Comparison of ENCODE assay signal across 13 cellular contexts in genomic region chr16:85152414-85153030, GRCh38. TPM values are rescaled to one million over a fixed set of nuclear protein-coding genes. Genes with fewer than 3 reads are reported as not detected.
DNase-seq lines count a peak whose midpoint lies in the region; ATAC-seq and TF ChIP-seq lines count a peak whose summit lies in the region.
"Had no signal": no experiment of that assay in that cellular context is flagged by ENCODE, and none has a peak within 500 bp of the region (broad histone marks: within the 10 kb centered on the region; RNA-seq: fewer than 3 reads in every experiment).

No MANE protein-coding gene starts in this region.

- H3K4me1 ChIP-seq in esophagus muscularis mucosa, result peaks cover 49 to 53% (median 53%) of the 10 kb centered on the region in 4 donors
- peaks cover 35% of the 10 kb centered on the region for H3K4me1 ChIP-seq in rectal smooth muscle tissue (ENCODE audit: control insufficient read depth, insufficient read depth, low read length)

- H3K36me3 Mint-ChIP-seq in activated T-helper 2 cell treated with anti-CD3 and anti-CD28 coated beads, Interferon-gamma antibody, Interleukin-2, Interleukin-4, amounts not matched to agents 10 μg/mL and 5 μg/mL and 100 μg/mL, durations not matched to agents 14 hours and 24 hours and 36 hours (ENCODE audit: low read depth), result no peaks in the 10 kb centered on the region
- H3K36me3 Mint-ChIP-seq in natural killer cell treated with Interleukin-12 subunit alpha and Interleukin-12 subunit beta and Interleukin-15 and Interleukin-18, amount 100 ng/mL, for 72 hours, result no peaks in the 10 kb centered on the region
- H3K36me3 Mint-ChIP-seq: immature natural killer cell had no signal

- peak; percentile 50 for DNase-seq in GM12865 (ENCODE audit: low read depth)
- peak; percentile 46 for DNase-seq in NCI-H524 treated with DMSO at 0.1 percent for 48 hours (lab: John Stamatoyannopoulos, UW)
- no peak for DNase-seq in esophagus muscularis mucosa (ENCODE audit: extremely low spot score)
- DNase-seq in activated effector memory CD4-positive, alpha-beta T cell treated with Interleukin-2 at 50 U/mL for 16 hours, result no peak
- no peak for DNase-seq in NOMO-1 treated with DMSO at 0.1 percent for 48 hours (lab: John Stamatoyannopoulos, UW; ENCODE audit: unreplicated experiment)
- no peak for DNase-seq in activated T-helper 2 cell treated with anti-CD3 and anti-CD28 coated beads, Interferon-gamma antibody, Interleukin-2, Interleukin-4, amounts not matched to agents 10 μg/mL and 5 μg/mL and 100 μg/mL, durations not matched to agents 14 hours and 24 hours and 36 hours (ENCODE audit: low spot score)
- DNase-seq in natural killer cell treated with Interleukin-12 subunit alpha and Interleukin-12 subunit beta and Interleukin-15 and Interleukin-18, amount 100 ng/mL, for 72 hours (ENCODE audit: low spot score), result no peak
- DNase-seq: activated naive CD4-positive, alpha-beta T cell treated with anti-CD3 and anti-CD28 coated beads, Interleukin-2, amount 50 U/mL, for 16 hours; immature natural killer cell; NCI-H1048 had no signal

- no peak for TF ChIP-seq POLR2A in esophagus muscularis mucosa (IDR thresholded peaks at IDR 0.05; ENCODE audit: low read depth)

- H3K27me3 ChIP-seq in esophagus muscularis mucosa (no peaks in the 10 kb centered on the region), rectal smooth muscle tissue (ENCODE audit: control insufficient read depth, insufficient read depth, low read length) (peaks cover 2% of the 10 kb centered on the region)
- H3K27me3 ChIP-seq: BLaER1 treated with 17β-estradiol and CSF1 and Interleukin-3, amounts not matched to agents 10 nM and 100 nM had no signal

- H3K27ac ChIP-seq in esophagus muscularis mucosa (replicated peaks in 1 of 4) (peak overlapping the region; percentile 74 to 83 (median 78)), rectal smooth muscle tissue (ENCODE audit: low read depth, low read length) (peak overlapping the region; percentile 85)
- H3K27ac ChIP-seq: BLaER1 treated with 17β-estradiol and CSF1 and Interleukin-3, amounts not matched to agents 10 nM and 100 nM had no signal

- H3K27ac Mint-ChIP-seq in activated T-helper 2 cell treated with anti-CD3 and anti-CD28 coated beads, Interferon-gamma antibody, Interleukin-2, Interleukin-4, amounts not matched to agents 10 μg/mL and 5 μg/mL and 100 μg/mL, durations not matched to agents 14 hours and 24 hours and 36 hours, result no peak overlapping the region
- H3K27ac Mint-ChIP-seq in natural killer cell treated with Interleukin-12 subunit alpha and Interleukin-12 subunit beta and Interleukin-15 and Interleukin-18, amount 100 ng/mL, for 72 hours, result no peak overlapping the region
- H3K27ac Mint-ChIP-seq: immature natural killer cell had no signal

- intact Hi-C loops in esophagus muscularis mucosa (cut with DNase I), result no loop called here
- intact Hi-C loops in activated T-helper 2 cell treated with anti-CD3 and anti-CD28 coated beads, Interferon-gamma antibody, Interleukin-2, Interleukin-4, amounts not matched to agents 10 μg/mL and 5 μg/mL and 100 μg/mL, durations not matched to agents 14 hours and 24 hours and 36 hours (cut with micrococcal nuclease), result no loop called here

- H3K4me3 ChIP-seq in GM12865 (ENCODE audit: low read depth, low read length) (peak overlapping the region; percentile 15), esophagus muscularis mucosa (no peak overlapping the region), rectal smooth muscle tissue (ENCODE audit: low read length) (no peak overlapping the region)
- H3K4me3 ChIP-seq: BLaER1 treated with 17β-estradiol and CSF1 and Interleukin-3, amounts not matched to agents 10 nM and 100 nM had no signal

- 74% methylated on average over 4 of the region's 14 CpGs for WGBS in esophagus muscularis mucosa

- no peak for ATAC-seq in natural killer cell treated with Interleukin-12 subunit alpha and Interleukin-12 subunit beta and Interleukin-15 and Interleukin-18, amount 100 ng/mL, for 72 hours

- no peak for TF ChIP-seq CTCF in GM12865 (IDR thresholded peaks at IDR 0.05; ENCODE audit: insufficient read depth, low read depth, low read length, missing control alignments)
- no peak for TF ChIP-seq CTCF in esophagus muscularis mucosa (IDR thresholded peaks at IDR 0.05)

- no peaks in the 10 kb centered on the region for H3K9me3 Mint-ChIP-seq in activated T-helper 2 cell treated with anti-CD3 and anti-CD28 coated beads, Interferon-gamma antibody, Interleukin-2, Interleukin-4, amounts not matched to agents 10 μg/mL and 5 μg/mL and 100 μg/mL, durations not matched to agents 14 hours and 24 hours and 36 hours
- no peaks in the 10 kb centered on the region for H3K9me3 Mint-ChIP-seq in natural killer cell treated with Interleukin-12 subunit alpha and Interleukin-12 subunit beta and Interleukin-15 and Interleukin-18, amount 100 ng/mL, for 72 hours
- H3K9me3 Mint-ChIP-seq: immature natural killer cell had no signal

- no peaks in the 10 kb centered on the region for H3K36me3 ChIP-seq in esophagus muscularis mucosa
- no peaks in the 10 kb centered on the region for H3K36me3 ChIP-seq in rectal smooth muscle tissue (ENCODE audit: control insufficient read depth, insufficient read depth, low read length)
- H3K36me3 ChIP-seq: BLaER1 treated with 17β-estradiol and CSF1 and Interleukin-3, amounts not matched to agents 10 nM and 100 nM had no signal

- no peaks in the 10 kb centered on the region for H3K9me3 ChIP-seq in esophagus muscularis mucosa
- H3K9me3 ChIP-seq: BLaER1 treated with 17β-estradiol and CSF1 and Interleukin-3, amounts not matched to agents 10 nM and 100 nM had no signal

- TF ChIP-seq EP300 in esophagus muscularis mucosa (IDR thresholded peaks at IDR 0.05), result no peak

- no peak overlapping the region for H3K4me3 Mint-ChIP-seq in activated T-helper 2 cell treated with anti-CD3 and anti-CD28 coated beads, Interferon-gamma antibody, Interleukin-2, Interleukin-4, amounts not matched to agents 10 μg/mL and 5 μg/mL and 100 μg/mL, durations not matched to agents 14 hours and 24 hours and 36 hours (ENCODE audit: low read depth)
- H3K4me3 Mint-ChIP-seq in natural killer cell treated with Interleukin-12 subunit alpha and Interleukin-12 subunit beta and Interleukin-15 and Interleukin-18, amount 100 ng/mL, for 72 hours, result no peak overlapping the region
- H3K4me3 Mint-ChIP-seq: immature natural killer cell had no signal

- peaks cover 6% of the 10 kb centered on the region for H3K27me3 Mint-ChIP-seq in activated T-helper 2 cell treated with anti-CD3 and anti-CD28 coated beads, Interferon-gamma antibody, Interleukin-2, Interleukin-4, amounts not matched to agents 10 μg/mL and 5 μg/mL and 100 μg/mL, durations not matched to agents 14 hours and 24 hours and 36 hours (ENCODE audit: low read depth)
- peaks cover 4 to 6% of the 10 kb centered on the region in 2 donors for H3K27me3 Mint-ChIP-seq in natural killer cell treated with Interleukin-12 subunit alpha and Interleukin-12 subunit beta and Interleukin-15 and Interleukin-18, amount 100 ng/mL, for 72 hours

- H3K9ac ChIP-seq in rectal smooth muscle tissue (ENCODE audit: low read length), result no peak overlapping the region

- H3K4me1 Mint-ChIP-seq in activated T-helper 2 cell treated with anti-CD3 and anti-CD28 coated beads, Interferon-gamma antibody, Interleukin-2, Interleukin-4, amounts not matched to agents 10 μg/mL and 5 μg/mL and 100 μg/mL, durations not matched to agents 14 hours and 24 hours and 36 hours (ENCODE audit: low read depth), result no peaks in the 10 kb centered on the region
- H3K4me1 Mint-ChIP-seq in natural killer cell treated with Interleukin-12 subunit alpha and Interleukin-12 subunit beta and Interleukin-15 and Interleukin-18, amount 100 ng/mL, for 72 hours (ENCODE audit: low read depth in 2 of 2), result peaks cover 10 to 12% of the 10 kb centered on the region in 2 donors

RNA-seq across cellular contexts. Expression of gene CIBAR2, which starts 40.2 kb away (rescaled TPM):
- not detected for total RNA-seq in esophagus muscularis mucosa
- not detected in 2 replicates for total RNA-seq in activated T-helper 2 cell treated with anti-CD3 and anti-CD28 coated beads, Interferon-gamma antibody, Interleukin-2, Interleukin-4, amounts not matched to agents 10 μg/mL and 5 μg/mL and 100 μg/mL, durations not matched to agents 14 hours and 24 hours and 36 hours
- total RNA-seq in natural killer cell treated with Interleukin-12 subunit alpha and Interleukin-12 subunit beta and Interleukin-15 and Interleukin-18, amount 100 ng/mL, for 72 hours, result not detected
- total RNA-seq: activated CD8-positive, alpha-beta memory T cell treated with anti-CD3 and anti-CD28 coated beads for 36 hours had no signal

Comparison
In these comparisons a context has a peak if more than half of its experiments do, and no peak if none do; other contexts are left out.
1. DNase-seq: peak in GM12865 (single experiment) and NCI-H524 treated with DMSO at 0.1 percent for 48 hours (single experiment); none in esophagus muscularis mucosa (single experiment), activated effector memory CD4-positive, alpha-beta T cell treated with Interleukin-2 at 50 U/mL for 16 hours (single experiment), NOMO-1 treated with DMSO at 0.1 percent for 48 hours (single experiment), activated T-helper 2 cell treated with anti-CD3 and anti-CD28 coated beads, Interferon-gamma antibody, Interleukin-2, Interleukin-4, amounts not matched to agents 10 μg/mL and 5 μg/mL and 100 μg/mL, durations not matched to agents 14 hours and 24 hours and 36 hours (single experiment) and natural killer cell treated with Interleukin-12 subunit alpha and Interleukin-12 subunit beta and Interleukin-15 and Interleukin-18, amount 100 ng/mL, for 72 hours (single experiment).